In genomic region chr19:32977269-32977668, GRCh38 we compare ENCODE assay signal across 19 cellular contexts. TPM values are rescaled to one million over a fixed set of nuclear protein-coding genes. Genes with fewer than 3 reads are reported as not detected.
DNase-seq lines count a peak whose midpoint lies in the region; ATAC-seq and TF ChIP-seq lines count a peak whose summit lies in the region.
"Had no signal": no experiment of that assay in that cellular context is flagged by ENCODE, and none has a peak within 500 bp of the region (broad histone marks: within the 10 kb centered on the region; RNA-seq: fewer than 3 reads in every experiment).

No MANE protein-coding gene starts in this region.

- H4K91ac ChIP-seq in trophoblast cell (ENCODE audit: low read depth, low read length), result no peak overlapping the region

- no peak overlapping the region for H2BK12ac ChIP-seq in trophoblast cell (ENCODE audit: low read length)

- H3K79me1 ChIP-seq in trophoblast cell (ENCODE audit: low read length), result peaks cover 2% of the 10 kb centered on the region

- intact Hi-C loops in psoas muscle (cut with DNase I), result loop anchor here in 1 of 2 donors (5.0 kb wide), 1 partner anchor 105 kb away; the partner anchor contains the start of gene GPATCH1

- no peak overlapping the region for H3K4me2 ChIP-seq in trophoblast cell (ENCODE audit: low read length)
- H3K4me2 ChIP-seq: BLaER1 treated with 17β-estradiol and CSF1 and Interleukin-3, amounts not matched to agents 10 nM and 100 nM; GM23338 had no signal

- H2AK5ac ChIP-seq in trophoblast cell (ENCODE audit: low read length), result no peak overlapping the region

- H3K9me3 ChIP-seq in trophoblast cell (ENCODE audit: insufficient read depth, low read depth, low read length) (no peaks in the 10 kb centered on the region), psoas muscle (no peaks in the 10 kb centered on the region)
- H3K9me3 ChIP-seq: BLaER1 treated with 17β-estradiol and CSF1 and Interleukin-3, amounts not matched to agents 10 nM and 100 nM; esophagus squamous epithelium; Peyer's patch; thyroid gland had no signal

- H2BK120ac ChIP-seq in trophoblast cell (ENCODE audit: insufficient read depth, low read length, poor library complexity), result no peak overlapping the region

- TF ChIP-seq CTCF in NB4 (IDR thresholded peaks at IDR 0.05; ENCODE audit: low read depth, low read length) (no peak), fibroblast of pulmonary artery (IDR thresholded peaks at IDR 0.05; ENCODE audit: low read length, missing control alignments) (no peak), psoas muscle (IDR thresholded peaks at IDR 0.05) (no peak)

- no peak overlapping the region for H3K14ac ChIP-seq in trophoblast cell (ENCODE audit: low read length)

- ATAC-seq in GM21529 (IDR thresholded peaks at IDR 0.05; ENCODE audit: unreplicated experiment), result no peak
- ATAC-seq in psoas muscle, result no peak
- ATAC-seq: GM23338; stimulated activated naive B cell treated with anti-CD40 and anti-IgM and Interleukin-4, amounts not matched to agents 10 μg/mL and 1 μg/mL and 100 μg/mL, for 72 hours had no signal

- H3K9ac ChIP-seq in trophoblast cell (ENCODE audit: low read length), result peak overlapping the region; percentile 21

- no peak overlapping the region for H3K27ac ChIP-seq in trophoblast cell (ENCODE audit: low read depth, low read length)
- no peak overlapping the region for H3K27ac ChIP-seq in caudate nucleus (ENCODE audit: low read depth, low read length)
- H3K27ac ChIP-seq in psoas muscle, result no peak overlapping the region
- H3K27ac ChIP-seq: BLaER1 treated with 17β-estradiol and CSF1 and Interleukin-3, amounts not matched to agents 10 nM and 100 nM; esophagus squamous epithelium; thyroid gland had no signal

- H2AFZ ChIP-seq in trophoblast cell (ENCODE audit: insufficient read depth, low read length, poor library complexity), result no peak overlapping the region
- H2AFZ ChIP-seq: GM23338 had no signal

- WGBS in trophoblast cell (ENCODE audit: extremely low coverage, insufficient coverage, insufficient read length), result no CpG with 5 or more reads among the region's 8 CpGs
- WGBS in psoas muscle, 3 donors, result 77 to 90% (median 78%) methylated on average over 8 of the region's 8 CpGs

- H3K4me3 ChIP-seq in NB4 (ENCODE audit: low read depth, low read length) (no peak overlapping the region), fibroblast of pulmonary artery (replicated peaks; ENCODE audit: low read depth, low read length) (no peak overlapping the region), trophoblast cell (ENCODE audit: low read depth, low read length) (no peak overlapping the region), psoas muscle (no peak overlapping the region)
- H3K4me3 ChIP-seq: BLaER1 treated with 17β-estradiol and CSF1 and Interleukin-3, amounts not matched to agents 10 nM and 100 nM; cardiac muscle cell; esophagus squamous epithelium; GM23338; Peyer's patch; thyroid gland had no signal

- no peak overlapping the region for H4K8ac ChIP-seq in trophoblast cell (ENCODE audit: low read depth, low read length)

- H3K79me2 ChIP-seq in trophoblast cell (ENCODE audit: control insufficient read depth, insufficient read depth, low read length, poor library complexity), result no peaks in the 10 kb centered on the region

- TF ChIP-seq POLR2A in NB4 (IDR thresholded peaks at IDR 0.05; ENCODE audit: extremely low read depth, insufficient read length), result no peak

- H3K4me1 ChIP-seq in trophoblast cell (ENCODE audit: control insufficient read depth in 1 of 2, insufficient read depth in 2 of 2, low read length in 2 of 2) (no peaks in the 10 kb centered on the region), psoas muscle (no peaks in the 10 kb centered on the region)
- H3K4me1 ChIP-seq: Peyer's patch, thyroid gland had no signal

- H3K23ac ChIP-seq in trophoblast cell (ENCODE audit: low read length), result no peak overlapping the region

- peaks cover 4 to 5% of the 10 kb centered on the region in 2 experiments for H3K36me3 ChIP-seq in trophoblast cell (ENCODE audit: control insufficient read depth in 1 of 2, insufficient read depth in 2 of 2, low read length in 2 of 2)
- H3K36me3 ChIP-seq in psoas muscle (ENCODE audit: insufficient read depth in 1 of 2, low read depth in 1 of 2), result no peaks in the 10 kb centered on the region
- H3K36me3 ChIP-seq: thyroid gland had no signal

- H3K4ac ChIP-seq in trophoblast cell (ENCODE audit: low read depth, low read length), result no peak overlapping the region

- H3K27me3 ChIP-seq in trophoblast cell (ENCODE audit: insufficient read depth, low read length), result no peaks in the 10 kb centered on the region
- no peaks in the 10 kb centered on the region for H3K27me3 ChIP-seq in psoas muscle (ENCODE audit: insufficient read depth in 3 of 3, low read length in 2 of 3)
- H3K27me3 ChIP-seq: BLaER1 treated with 17β-estradiol and CSF1 and Interleukin-3, amounts not matched to agents 10 nM and 100 nM; cardiac muscle cell; esophagus squamous epithelium; Peyer's patch; thyroid gland had no signal

- H2BK5ac ChIP-seq in trophoblast cell (ENCODE audit: low read depth, low read length, poor library complexity), result no peak overlapping the region

- H3K18ac ChIP-seq in trophoblast cell (ENCODE audit: low read length), result no peak overlapping the region

- DNase-seq in DMS153 (lab: John Stamatoyannopoulos, UW) (peak; percentile 63), DMS153 treated with DMSO at 0.1 percent for 48 hours (lab: John Stamatoyannopoulos, UW; ENCODE audit: unreplicated experiment) (no peak), NB4 (ENCODE audit: low read depth) (peak; percentile 43), fibroblast of pulmonary artery (ENCODE audit: low read depth) (peak; percentile 24), trophoblast cell (no peak), caudate nucleus (lab: John Stamatoyannopoulos, UW) (no peak), psoas muscle (no peak)
- DNase-seq: 8988T; activated effector memory CD4-positive, alpha-beta T cell treated with Interleukin-2 at 50 U/mL for 16 hours; esophagus squamous epithelium; NCI-H187 treated with DMSO at 0.1 percent for 48 hours; NCI-H526; Peyer's patch; stimulated activated naive B cell treated with anti-CD40 and anti-IgM and Interleukin-4, amounts not matched to agents 10 μg/mL and 1 μg/mL and 100 μg/mL, for 72 hours; thyroid gland had no signal

- H4K12ac ChIP-seq in trophoblast cell (ENCODE audit: low read depth, low read length), result no peak overlapping the region

RNA-seq across cellular contexts. Expression of gene FAAP24, which starts 5.2 kb away (rescaled TPM):
- 4.5 and 4.6 TPM in 2 replicates for polyA plus RNA-seq in trophoblast cell (2013)
- under 1 TPM in 3 of 4 donors, not detected in 1; 0.12 to 0.58 (median 0.23) TPM for total RNA-seq in psoas muscle
- 1 to 10 TPM in 2 of 3 donors, under 1 TPM in 1; 0.15 to 2.9 (median 1.8) TPM for polyA plus RNA-seq in psoas muscle

RNA-seq across cellular contexts. Expression of gene CEP89, which starts 5.5 kb away (rescaled TPM):
- polyA plus RNA-seq in trophoblast cell (2013), result 23.3 and 23.8 TPM in 2 replicates
- 10 to 100 TPM in 2 of 4 donors, 1 to 10 TPM in 2; 9.8 to 11.9 (median 10.5) TPM for total RNA-seq in psoas muscle
- polyA plus RNA-seq in psoas muscle, result 10 to 100 TPM in 1 of 3 donors, 1 to 10 TPM in 2; 7.0 to 27.1 (median 9.3) TPM

Comparison
In these comparisons a context has a peak if more than half of its experiments do, and no peak if none do; other contexts are left out.
1. DNase-seq: peak in DMS153 (single experiment), NB4 (single experiment) and fibroblast of pulmonary artery (single experiment); none in DMS153 treated with DMSO at 0.1 percent for 48 hours (single experiment), trophoblast cell (0 of 2), caudate nucleus (0 of 61) and psoas muscle (0 of 2).